In the genomic region with DNA sequence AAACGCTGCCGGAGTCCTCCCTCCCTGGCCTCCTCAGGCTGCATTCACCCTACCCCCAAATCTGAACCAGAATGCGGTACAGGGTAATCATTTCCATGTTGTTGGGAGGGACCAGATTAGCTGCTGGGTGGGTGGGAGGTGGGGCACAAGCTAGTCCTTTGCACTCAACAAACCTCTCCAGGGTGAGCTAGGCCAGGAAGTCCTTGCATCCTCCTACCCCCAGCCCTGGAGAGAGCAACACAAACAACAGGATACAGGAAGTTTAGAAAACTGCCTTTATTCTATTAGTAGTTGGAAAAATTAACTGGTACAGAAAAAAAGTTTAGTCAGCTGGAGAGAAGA, we compare ENCODE assay signal across 8 cellular contexts. TPM values are rescaled to one million over a fixed set of nuclear protein-coding genes. Genes with fewer than 3 reads are reported as not detected.
DNase-seq lines count a peak whose midpoint lies in the region; ATAC-seq and TF ChIP-seq lines count a peak whose summit lies in the region.

No MANE protein-coding gene starts in this region.

- no peak for ATAC-seq in GM18858 (IDR thresholded peaks at IDR 0.05; ENCODE audit: unreplicated experiment)

- H3K4me3 ChIP-seq in NB4 (ENCODE audit: low read depth, low read length) (peak overlapping the region; percentile 62), dorsolateral prefrontal cortex (peak overlapping the region in 58 of 59 donors; percentile 53 to 88 (median 78))

- H3K4me3 Mint-ChIP-seq in neural crest cell = peak overlapping the region; percentile 85

- DNase-seq in NCI-H510A (lab: John Stamatoyannopoulos, UW) (peak; percentile 71), NCI-H510A treated with DMSO at 0.1 percent for 48 hours (lab: John Stamatoyannopoulos, UW) (no peak), NB4 (ENCODE audit: low read depth) (no peak), dorsolateral prefrontal cortex (no peak), neural crest cell (ENCODE audit: low read depth, low spot score) (no peak), NCI-H128 (lab: John Stamatoyannopoulos, UW; ENCODE audit: unreplicated experiment) (no peak), SK-N-DZ (ENCODE audit: low spot score) (no peak)

- no peak overlapping the region for H3K27ac Mint-ChIP-seq in neural crest cell (ENCODE audit: unreplicated experiment)

- H3K36me3 Mint-ChIP-seq in neural crest cell (ENCODE audit: low read depth) = peaks cover 20% of the 10 kb centered on the region

- peaks cover 25% of the 10 kb centered on the region for H3K4me1 Mint-ChIP-seq in neural crest cell

- no peak for TF ChIP-seq POLR2A in NB4 (IDR thresholded peaks at IDR 0.05; ENCODE audit: extremely low read depth, insufficient read length)

- TF ChIP-seq CTCF in NB4 (IDR thresholded peaks at IDR 0.05; ENCODE audit: low read depth, low read length) = no peak
- TF ChIP-seq CTCF in dorsolateral prefrontal cortex (IDR thresholded peaks at IDR 0.05 in 54 of 56, conservative IDR thresholded peaks at IDR 0.05 in 2 of 56; ENCODE audit: low read depth in 1 of 56, partially characterized antibody in 56 of 56) = no peak
- no peak for TF ChIP-seq CTCF in neural crest cell (conservative IDR thresholded peaks at IDR 0.05)

- intact Hi-C loops in dorsolateral prefrontal cortex (cut with DNase I) = loop anchor here (1.0 to 5.0 kb wide), 2 partner anchors 19 to 53 kb away; a partner anchor contains a TSS

- H3K27ac ChIP-seq in dorsolateral prefrontal cortex = peak overlapping the region; percentile 62 to 96 (median 88)

- H3K27me3 Mint-ChIP-seq in neural crest cell (ENCODE audit: low read depth) = no peaks in the 10 kb centered on the region

- no peaks in the 10 kb centered on the region for H3K9me3 Mint-ChIP-seq in neural crest cell

- no peaks in the 10 kb centered on the region for H3K27me3 ChIP-seq in dorsolateral prefrontal cortex

RNA-seq across cellular contexts. Expression of a gene that starts 0.7 kb away (rescaled TPM):
- total RNA-seq in dorsolateral prefrontal cortex (100 to 1,000 TPM in 116 of 120 experiments, 10 to 100 TPM in 4; 82.0 to 191 (median 135) TPM), neural crest cell (165 and 172 TPM in 2 replicates)
- polyA plus RNA-seq in SK-N-DZ (2014; cell fraction: cytosol; rRNA removed) = 103 and 122 TPM in 2 replicates
- 56.1 and 66.9 TPM in 2 replicates for polyA plus RNA-seq in SK-N-DZ (2014; cell fraction: nucleus; rRNA removed)

RNA-seq across cellular contexts. Expression of a gene that starts 19.0 kb away (rescaled TPM):
- total RNA-seq in dorsolateral prefrontal cortex = 10 to 100 TPM; 57.2 to 94.0 (median 74.4) TPM
- total RNA-seq in neural crest cell = 39.3 and 41.5 TPM in 2 replicates
- 10.6 and 13.6 TPM in 2 replicates for polyA plus RNA-seq in SK-N-DZ (2014; cell fraction: cytosol; rRNA removed)
- polyA plus RNA-seq in SK-N-DZ (2014; cell fraction: nucleus; rRNA removed) = 12.6 and 24.1 TPM in 2 replicates

RNA-seq across cellular contexts. Expression of a gene that starts 52.9 kb away (rescaled TPM):
- total RNA-seq in dorsolateral prefrontal cortex (100 to 1,000 TPM; 181 to 317 (median 228) TPM), neural crest cell (354 and 361 TPM in 2 replicates)
- 289 and 303 TPM in 2 replicates for polyA plus RNA-seq in SK-N-DZ (2014; cell fraction: cytosol; rRNA removed)
- polyA plus RNA-seq in SK-N-DZ (2014; cell fraction: nucleus; rRNA removed) = 135 and 139 TPM in 2 replicates

RNA-seq across cellular contexts. Expression of a gene that starts 53.4 kb away (rescaled TPM):
- total RNA-seq in dorsolateral prefrontal cortex (10 to 100 TPM; 29.6 to 55.0 (median 40.9) TPM), neural crest cell (9.6 and 12.4 TPM in 2 replicates)
- 13.0 and 15.2 TPM in 2 replicates for polyA plus RNA-seq in SK-N-DZ (2014; cell fraction: cytosol; rRNA removed)
- polyA plus RNA-seq in SK-N-DZ (2014; cell fraction: nucleus; rRNA removed) = 1.9 and 5.5 TPM in 2 replicates
